13 cellular contexts compared by ENCODE assay signal in genomic region chr5:14501353-14502162, GRCh38.
A peak's percentile ranks its signal among the peaks of the same experiment; 100 is the strongest.
DNase-seq lines count a peak whose midpoint lies in the region; ATAC-seq, FAIRE-seq and TF ChIP-seq lines count a peak whose summit lies in the region.
"Had no signal": no experiment of that assay in that cellular context is flagged by ENCODE, and none has a peak within 500 bp of the region (broad histone marks: within the 10 kb centered on the region; RNA-seq: fewer than 3 reads in every experiment).

No MANE protein-coding gene starts in this region.

- H2AFZ ChIP-seq in GM12878 (ENCODE audit: control insufficient read depth, low read depth, low read length) = no peak overlapping the region

- POLR2A ChIA-PET in GM12878 (lab: Charles Lee) = no interaction called here

- no peaks in the 10 kb centered on the region for H3K79me2 ChIP-seq in GM12878 (ENCODE audit: control insufficient read depth, insufficient read depth, low read length)

- RAD21 ChIA-PET in GM12878 (lab: Charles Lee; ENCODE audit: unreplicated experiment) = no interaction called here

- TF ChIP-seq POLR2A in GM12878 (IDR thresholded peaks at IDR 0.05; ENCODE audit: low read depth, low read length) = 0 out of 2 replicates have a peak, but pooled peaks have one; percentile 23

- no peak for TF ChIP-seq EP300 in GM12878 (IDR thresholded peaks at IDR 0.05; ENCODE audit: borderline replicate concordance in 1 of 2, control insufficient read depth in 1 of 2, low read depth in 2 of 2, low read length in 2 of 2)

- peak; percentile 19 for DNase-seq in EH (ENCODE audit: low read depth)
- peak; percentile 92 for DNase-seq in NCI-H146 (lab: John Stamatoyannopoulos, UW)
- no peak for DNase-seq in GM12878 (ENCODE audit: low read depth, low spot score)
- DNase-seq in pancreas = peak in 2 of 6 donors; percentile 24 to 38
- no peak for DNase-seq in LoVo (ENCODE audit: low spot score)
- no peak for DNase-seq in nucleus accumbens (lab: John Stamatoyannopoulos, UW)
- DNase-seq in superior temporal gyrus (ENCODE audit: extremely low spot score) = no peak
- DNase-seq: effector memory CD8-positive, alpha-beta T cell; gastrocnemius medialis; GDM1; stimulated activated CD8-positive, alpha-beta memory T cell treated with anti-CD3 and anti-CD28 coated beads, Interleukin-4, amount 100 ng/mL, for 48 hours had no signal

- H3K27me3 ChIP-seq in GM12878 (replicated peaks in 1 of 2; ENCODE audit: control insufficient read depth in 2 of 2, insufficient read depth in 2 of 2, low read length in 1 of 2) (no peaks in the 10 kb centered on the region), pancreas (no peaks in the 10 kb centered on the region)
- H3K27me3 ChIP-seq: BLaER1 treated with 17β-estradiol and CSF1 and Interleukin-3, amounts not matched to agents 10 nM and 100 nM; gastrocnemius medialis had no signal

- CTCF ChIA-PET in GM12878 (lab: Yijun Ruan, JAX) = no interaction called here

- ATAC-seq in GM12878 (no peak), pancreas (peak; percentile 29 to 78 (median 55))
- ATAC-seq: effector memory CD8-positive, alpha-beta T cell; gastrocnemius medialis had no signal

- TF ChIP-seq CTCF in GM12878 (IDR thresholded peaks at IDR 0.05 in 2 of 3, conservative IDR thresholded peaks at IDR 0.05 in 1 of 3; ENCODE audit: control insufficient read depth in 2 of 3, extremely low read depth in 1 of 3, insufficient read depth in 1 of 3, low read depth in 3 of 3, low read length in 3 of 3) = no peak
- no peak for TF ChIP-seq CTCF in pancreas (IDR thresholded peaks at IDR 0.05)

- H3K4me2 ChIP-seq in GM12878 (ENCODE audit: control insufficient read depth, insufficient read depth) = no peak overlapping the region
- H3K4me2 ChIP-seq: BLaER1 treated with 17β-estradiol and CSF1 and Interleukin-3, amounts not matched to agents 10 nM and 100 nM had no signal

- TF ChIP-seq RAD21 in GM12878 (IDR thresholded peaks at IDR 0.05; ENCODE audit: insufficient read depth, low read depth, low read length) = no peak

- H3K4me3 ChIP-seq in GM12878 (no peak overlapping the region), pancreas (no peak overlapping the region)
- H3K4me3 ChIP-seq: BLaER1 treated with 17β-estradiol and CSF1 and Interleukin-3, amounts not matched to agents 10 nM and 100 nM; gastrocnemius medialis had no signal

- no peak for FAIRE-seq in GM12878 (lab: Jason Lieb, UNC)
- FAIRE-seq in pancreas (lab: Jason Lieb, UNC) = no peak
- FAIRE-seq: H1 had no signal

- H4K20me1 ChIP-seq in GM12878 (ENCODE audit: control insufficient read depth, insufficient read depth) = no peaks in the 10 kb centered on the region

- no peaks in the 10 kb centered on the region for H3K4me1 ChIP-seq in GM12878 (ENCODE audit: control insufficient read depth, insufficient read depth, low read length)
- no peaks in the 10 kb centered on the region for H3K4me1 ChIP-seq in pancreas
- H3K4me1 ChIP-seq: gastrocnemius medialis had no signal

- BruUV-seq in GM12878 (replicated peaks; lab: Mats Ljungman, UMichigan) = no TSS peak

- in situ Hi-C loops in GM12878 (cut with MboI) = no loop called here

- WGBS in GM12878 (ENCODE audit: insufficient coverage, insufficient replicate concordance, low lambda C conversion rate, missing lambda C conversion rate) = 93% methylated on average over 16 of the region's 16 CpGs
- WGBS in pancreas, 2 donors = 70% methylated on average over 16 of the region's 16 CpGs

- intact Hi-C loops in GM12878 (cut with micrococcal nuclease; ENCODE audit: unreplicated experiment) = no loop called here
- intact Hi-C loops in pancreas (cut with DNase I) = no loop called here

- H3K27ac ChIP-seq in GM12878 (ENCODE audit: control insufficient read depth, insufficient read depth) (no peak overlapping the region), pancreas (peak overlapping the region in 1 of 4 donors; percentile 12)
- H3K27ac ChIP-seq: BLaER1 treated with 17β-estradiol and CSF1 and Interleukin-3, amounts not matched to agents 10 nM and 100 nM had no signal

- H3K36me3 ChIP-seq in GM12878 (ENCODE audit: control insufficient read depth in 2 of 2, insufficient read depth in 2 of 2, low read length in 1 of 2) = peaks cover 19 to 30% of the 10 kb centered on the region in 2 experiments
- peaks cover 0 to 39% (median 7%) of the 10 kb centered on the region in 3 donors for H3K36me3 ChIP-seq in pancreas

- SMC1A ChIA-PET in GM12878 (lab: Charles Lee; ENCODE audit: uncharacterized antibody, unreplicated experiment) = no interaction called here

- H3K9me3 ChIP-seq in GM12878 (replicated peaks; ENCODE audit: control insufficient read depth, insufficient read depth, low read length) (no peaks in the 10 kb centered on the region), pancreas (no peaks in the 10 kb centered on the region)
- H3K9me3 ChIP-seq: BLaER1 treated with 17β-estradiol and CSF1 and Interleukin-3, amounts not matched to agents 10 nM and 100 nM; gastrocnemius medialis had no signal

- no peak overlapping the region for H3K9ac ChIP-seq in GM12878 (ENCODE audit: control insufficient read depth, insufficient read depth, low read length)
- H3K9ac ChIP-seq: BLaER1 treated with 17β-estradiol and CSF1 and Interleukin-3, amounts not matched to agents 10 nM and 100 nM had no signal

TF ChIP-seq in GM12878, 131 proteins besides CTCF, POLR2A, EP300 and RAD21:
- no peak for TF ChIP-seq NR2C1 (IDR thresholded peaks at IDR 0.05)
- no peak for TF ChIP-seq BACH1 (IDR thresholded peaks at IDR 0.05; ENCODE audit: borderline replicate concordance)
- no peak for TF ChIP-seq FOS (IDR thresholded peaks at IDR 0.05; ENCODE audit: borderline replicate concordance, extremely low read depth, insufficient read length)
- TF ChIP-seq MYB (IDR thresholded peaks at IDR 0.05; ENCODE audit: borderline replicate concordance, low read depth, low read length) = no peak
- no peak for TF ChIP-seq E4F1 (IDR thresholded peaks at IDR 0.05; ENCODE audit: borderline replicate concordance, partially characterized antibody)
- no peak for TF ChIP-seq GATAD2B (conservative IDR thresholded peaks at IDR 0.05; ENCODE audit: low read depth)
- no peak for TF ChIP-seq PML (IDR thresholded peaks at IDR 0.05; ENCODE audit: low read length)
- no peak for TF ChIP-seq ZNF207 (IDR thresholded peaks at IDR 0.05; ENCODE audit: borderline replicate concordance)

Comparison
In these comparisons a context has a peak if more than half of its experiments do, and no peak if none do; other contexts are left out.
1. DNase-seq: peak in EH (single experiment) and NCI-H146 (single experiment); none in GM12878 (single experiment), LoVo (single experiment), nucleus accumbens (0 of 56) and superior temporal gyrus (single experiment).